ENCODE assay signal across 8 cellular contexts in genomic region chr19:5690125-5690954, GRCh38. TPM values are rescaled to one million over a fixed set of nuclear protein-coding genes. Genes with fewer than 3 reads are reported as not detected.
DNase-seq lines count a peak whose midpoint lies in the region; ATAC-seq, FAIRE-seq and TF ChIP-seq lines count a peak whose summit lies in the region.

TSS of gene RPL36 (plus strand) at chr19:5690295. CDS start at chr19:5690508, 213 bp downstream.

- peak within 1 kb of the TSS; percentile 98 for H3K4me3 Mint-ChIP-seq in activated naive CD8-positive, alpha-beta T cell treated with anti-CD3 and anti-CD28 coated beads, Interleukin-2, amount 50 U/mL, for 24 hours

- 1% methylated on average over 70 to 73 of the region's 73 CpGs for WGBS in pancreas, 2 donors

- H3K4me1 Mint-ChIP-seq in activated naive CD8-positive, alpha-beta T cell treated with anti-CD3 and anti-CD28 coated beads, Interleukin-2, amount 50 U/mL, for 24 hours: peaks cover 37% of the 10 kb centered on the region

- intact Hi-C loops in Right ventricle myocardium superior (cut with DNase I) (no loop called here), pancreas (cut with DNase I) (no loop called here), tibial artery (cut with DNase I; ENCODE audit: low total_unique reads) (loop anchor here (10.0 kb wide), 1 partner anchor 66 kb away; the partner anchor contains the start of genes SAFB and SAFB2)

- H3K4me1 ChIP-seq in pancreas: peaks cover 3 to 7% (median 6%) of the 10 kb centered on the region in 3 donors
- peaks cover 5 to 46% (median 23%) of the 10 kb centered on the region in 4 donors for H3K4me1 ChIP-seq in tibial artery

- peaks cover 3% of the 10 kb centered on the region for H3K27me3 Mint-ChIP-seq in activated naive CD8-positive, alpha-beta T cell treated with anti-CD3 and anti-CD28 coated beads, Interleukin-2, amount 50 U/mL, for 24 hours

- H3K9me3 ChIP-seq in pancreas (no peaks in the 10 kb centered on the region), tibial artery (no peaks in the 10 kb centered on the region)

- H3K36me3 Mint-ChIP-seq in activated naive CD8-positive, alpha-beta T cell treated with anti-CD3 and anti-CD28 coated beads, Interleukin-2, amount 50 U/mL, for 24 hours (ENCODE audit: low read depth): peaks cover 42% of the 10 kb centered on the region

- H3K27ac Mint-ChIP-seq in activated naive CD8-positive, alpha-beta T cell treated with anti-CD3 and anti-CD28 coated beads, Interleukin-2, amount 50 U/mL, for 24 hours: peak within 1 kb of the TSS; percentile 97

- peak; percentile 96 to 99 (median 98) for TF ChIP-seq CTCF in pancreas (IDR thresholded peaks at IDR 0.05)
- peak; percentile 96 to 97 for TF ChIP-seq CTCF in tibial artery (IDR thresholded peaks at IDR 0.05)

- ATAC-seq in HG02571 (IDR thresholded peaks at IDR 0.05; ENCODE audit: unreplicated experiment): peak; percentile 39
- peak; percentile 27 for ATAC-seq in activated naive CD8-positive, alpha-beta T cell treated with anti-CD3 and anti-CD28 coated beads, Interleukin-2, amount 50 U/mL, for 24 hours
- ATAC-seq in Right ventricle myocardium superior (ENCODE audit: poor library complexity): peak; percentile 81
- ATAC-seq in pancreas: peak; percentile 72 to 83 (median 74)

- no peaks in the 10 kb centered on the region for H3K9me3 Mint-ChIP-seq in activated naive CD8-positive, alpha-beta T cell treated with anti-CD3 and anti-CD28 coated beads, Interleukin-2, amount 50 U/mL, for 24 hours

- H3K27me3 ChIP-seq in pancreas (no peaks in the 10 kb centered on the region), tibial artery (no peaks in the 10 kb centered on the region)

- H3K27ac ChIP-seq in pancreas: peak within 1 kb of the TSS; percentile 79 to 84 (median 84)
- peak within 1 kb of the TSS; percentile 86 to 88 for H3K27ac ChIP-seq in tibial artery

- peaks cover 0 to 34% (median 24%) of the 10 kb centered on the region in 3 donors for H3K36me3 ChIP-seq in pancreas
- peaks cover 23 to 44% (median 39%) of the 10 kb centered on the region in 3 donors for H3K36me3 ChIP-seq in tibial artery

- H3K4me3 ChIP-seq in pancreas (peak within 1 kb of the TSS; percentile 76 to 92 (median 84)), tibial artery (peak within 1 kb of the TSS; percentile 58 to 64)

- FAIRE-seq in pancreas (lab: Jason Lieb, UNC): no peak

- DNase-seq in GF-D8 (lab: John Stamatoyannopoulos, UW) (peak; percentile 85), NCI-H1417 (lab: John Stamatoyannopoulos, UW) (peak; percentile 92 to 99 (median 97)), SW 1271 (lab: John Stamatoyannopoulos, UW) (peak; percentile 83 to 92), Right ventricle myocardium superior (peak; percentile 99), pancreas (peak; percentile 95 to 100 (median 99)), tibial artery (peak; percentile 96 to 99)
- DNase-seq in activated naive CD8-positive, alpha-beta T cell treated with anti-CD3 and anti-CD28 coated beads, Interleukin-2, amount 50 U/mL, for 24 hours: peak; percentile 100

RNA-seq across cellular contexts. Expression of gene RPL36, which starts in this region (rescaled TPM):
- total RNA-seq in Right ventricle myocardium superior (367 TPM), pancreas (100 to 1,000 TPM; 524 to 926 (median 654) TPM)
- polyA plus RNA-seq in pancreas: 1,000 to 10,000 TPM in 1 of 2 donors, 100 to 1,000 TPM in 1; 951 to 1,510 TPM

Comparison
In these comparisons a context has a peak if more than half of its experiments do, and no peak if none do; other contexts are left out.
1. Peak in every context shown above with its lines: DNase-seq, ATAC-seq, H3K4me3 ChIP-seq and H3K27ac ChIP-seq.
2. ATAC-seq: peak in every context shown above with its lines; median percentile 81 in Right ventricle myocardium superior; 74 in pancreas; 39 in HG02571; 27 in activated naive CD8-positive, alpha-beta T cell treated with anti-CD3 and anti-CD28 coated beads, Interleukin-2, amount 50 U/mL, for 24 hours.